2 cellular contexts compared by ENCODE assay signal in genomic region chr17:69228576-69228975, GRCh38.
TF ChIP-seq lines count a peak whose summit lies in the region.

Gene ABCA10, minus strand, starts transcription at chr17:69228824. Its CDS starts 3,466 bp downstream, at chr17:69225358.

TF ChIP-seq in liver, 16 proteins besides CTCF, POLR2A, EP300 and RAD21:
- TF ChIP-seq YY1 (IDR thresholded peaks at IDR 0.05) (no peak), REST (IDR thresholded peaks at IDR 0.05) (no peak), HNF4A (conservative IDR thresholded peaks at IDR 0.05) (no peak), TAF1 (conservative IDR thresholded peaks at IDR 0.05) (no peak), SP1 (IDR thresholded peaks at IDR 0.05) (no peak), ZBTB33 (IDR thresholded peaks at IDR 0.05) (no peak), EGR1 (IDR thresholded peaks at IDR 0.05; ENCODE audit: low read depth in 2 of 2) (no peak)

TF ChIP-seq in HepG2, 621 proteins besides CTCF, POLR2A, EP300 and RAD21:
- TF ChIP-seq NKX3-1 (CRISPR knock-in tag; IDR thresholded peaks at IDR 0.05) (no peak), ZNF354B (CRISPR knock-in tag; IDR thresholded peaks at IDR 0.05) (no peak), KLF15 (CRISPR knock-in tag; IDR thresholded peaks at IDR 0.05; ENCODE audit: borderline replicate concordance) (no peak), ZFP41 (CRISPR knock-in tag; IDR thresholded peaks at IDR 0.05; ENCODE audit: borderline replicate concordance) (no peak), BRCA1 (CRISPR knock-in tag; IDR thresholded peaks at IDR 0.05) (no peak), ZNF7 (CRISPR knock-in tag; IDR thresholded peaks at IDR 0.05) (no peak), CHCHD3 (CRISPR knock-in tag; IDR thresholded peaks at IDR 0.05) (no peak), PRDM4 (CRISPR knock-in tag; IDR thresholded peaks at IDR 0.05; ENCODE audit: borderline replicate concordance) (no peak), RBM22 (optimal IDR thresholded peaks at IDR 0.05; ENCODE audit: low read length) (no peak), CEBPG (CRISPR knock-in tag; IDR thresholded peaks at IDR 0.05) (no peak), REXO4 (CRISPR knock-in tag; IDR thresholded peaks at IDR 0.05; ENCODE audit: borderline replicate concordance) (no peak), FOXA3 (CRISPR knock-in tag; IDR thresholded peaks at IDR 0.05) (no peak), ZNF276 (CRISPR knock-in tag; IDR thresholded peaks at IDR 0.05; ENCODE audit: low read depth) (no peak), HDAC1 (CRISPR knock-in tag; IDR thresholded peaks at IDR 0.05) (no peak), ZNF446 (CRISPR knock-in tag; IDR thresholded peaks at IDR 0.05) (no peak)
- TF ChIP-seq, protein P1, sequence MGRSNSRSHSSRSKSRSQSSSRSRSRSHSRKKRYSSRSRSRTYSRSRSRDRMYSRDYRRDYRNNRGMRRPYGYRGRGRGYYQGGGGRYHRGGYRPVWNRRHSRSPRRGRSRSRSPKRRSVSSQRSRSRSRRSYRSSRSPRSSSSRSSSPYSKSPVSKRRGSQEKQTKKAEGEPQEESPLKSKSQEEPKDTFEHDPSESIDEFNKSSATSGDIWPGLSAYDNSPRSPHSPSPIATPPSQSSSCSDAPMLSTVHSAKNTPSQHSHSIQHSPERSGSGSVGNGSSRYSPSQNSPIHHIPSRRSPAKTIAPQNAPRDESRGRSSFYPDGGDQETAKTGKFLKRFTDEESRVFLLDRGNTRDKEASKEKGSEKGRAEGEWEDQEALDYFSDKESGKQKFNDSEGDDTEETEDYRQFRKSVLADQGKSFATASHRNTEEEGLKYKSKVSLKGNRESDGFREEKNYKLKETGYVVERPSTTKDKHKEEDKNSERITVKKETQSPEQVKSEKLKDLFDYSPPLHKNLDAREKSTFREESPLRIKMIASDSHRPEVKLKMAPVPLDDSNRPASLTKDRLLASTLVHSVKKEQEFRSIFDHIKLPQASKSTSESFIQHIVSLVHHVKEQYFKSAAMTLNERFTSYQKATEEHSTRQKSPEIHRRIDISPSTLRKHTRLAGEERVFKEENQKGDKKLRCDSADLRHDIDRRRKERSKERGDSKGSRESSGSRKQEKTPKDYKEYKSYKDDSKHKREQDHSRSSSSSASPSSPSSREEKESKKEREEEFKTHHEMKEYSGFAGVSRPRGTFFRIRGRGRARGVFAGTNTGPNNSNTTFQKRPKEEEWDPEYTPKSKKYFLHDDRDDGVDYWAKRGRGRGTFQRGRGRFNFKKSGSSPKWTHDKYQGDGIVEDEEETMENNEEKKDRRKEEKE (IDR thresholded peaks at IDR 0.05), result no peak
TF ChIP-seq in HepG2: peak in this region for 0.
